Comparison of ENCODE assay signal across 11 cellular contexts in genomic region chr5:2039180-2039531, GRCh38.
DNase-seq lines count a peak whose midpoint lies in the region; ATAC-seq, FAIRE-seq and TF ChIP-seq lines count a peak whose summit lies in the region.
"Had no signal": no experiment of that assay in that cellular context is flagged by ENCODE, and none has a peak within 500 bp of the region (broad histone marks: within the 10 kb centered on the region; RNA-seq: fewer than 3 reads in every experiment).

No MANE protein-coding gene starts in this region.

- no peaks in the 10 kb centered on the region for H3K9me3 Mint-ChIP-seq in activated T-cell treated with anti-CD3 and anti-CD28 coated beads, Interleukin-2, amount 50 U/mL, for 72 hours
- H3K9me3 Mint-ChIP-seq in activated T-cell treated with anti-CD3 and anti-CD28 coated beads, Interleukin-2, amount 50 U/mL, for 4 hours: no peaks in the 10 kb centered on the region
- H3K9me3 Mint-ChIP-seq: activated naive CD8-positive, alpha-beta T cell treated with anti-CD3 and anti-CD28 coated beads, Interleukin-2, amount 50 U/mL, for 24 hours had no signal

- H3K9me3 ChIP-seq in esophagus squamous epithelium (no peaks in the 10 kb centered on the region), pancreas (no peaks in the 10 kb centered on the region), SK-N-SH (no peaks in the 10 kb centered on the region)
- H3K9me3 ChIP-seq: upper lobe of left lung had no signal

- TF ChIP-seq CTCF in esophagus squamous epithelium (IDR thresholded peaks at IDR 0.05) (no peak), pancreas (IDR thresholded peaks at IDR 0.05) (no peak), SK-N-SH (IDR thresholded peaks at IDR 0.05) (no peak)

- TF ChIP-seq RAD21 in SK-N-SH (IDR thresholded peaks at IDR 0.05; ENCODE audit: low read length): no peak

- no peak for TF ChIP-seq EP300 in SK-N-SH (IDR thresholded peaks at IDR 0.05; ENCODE audit: borderline replicate concordance in 1 of 2, low read depth in 1 of 2, low read length in 1 of 2)

- intact Hi-C loops in esophagus squamous epithelium (cut with DNase I) (no loop called here), pancreas (cut with DNase I) (no loop called here)

- no peaks in the 10 kb centered on the region for H4K20me1 ChIP-seq in SK-N-SH (ENCODE audit: insufficient read depth)

- H3K27ac ChIP-seq in esophagus squamous epithelium (peak overlapping the region; percentile 67 to 83 (median 74)), pancreas (no peak overlapping the region), SK-N-SH (ENCODE audit: low read depth in 2 of 2, low read length in 1 of 2) (no peak overlapping the region)
- H3K27ac ChIP-seq: upper lobe of left lung had no signal

- TF ChIP-seq POLR2A in esophagus squamous epithelium (IDR thresholded peaks at IDR 0.05): no peak

- no peaks in the 10 kb centered on the region for H3K79me2 ChIP-seq in SK-N-SH (ENCODE audit: insufficient read depth)

- H3K27me3 Mint-ChIP-seq in activated T-cell treated with anti-CD3 and anti-CD28 coated beads, Interleukin-2, amount 50 U/mL, for 72 hours (ENCODE audit: low read depth): peaks cover 42% of the 10 kb centered on the region
- peaks cover 43% of the 10 kb centered on the region for H3K27me3 Mint-ChIP-seq in activated T-cell treated with anti-CD3 and anti-CD28 coated beads, Interleukin-2, amount 50 U/mL, for 4 hours (ENCODE audit: low read depth)

- no peak overlapping the region for H3K4me2 ChIP-seq in SK-N-SH

- POLR2A ChIA-PET in SK-N-SH (lab: Yijun Ruan, JAX): no interaction called here

- H3F3A ChIP-seq in SK-N-SH (replicated peaks; ENCODE audit: insufficient read depth): no peaks in the 10 kb centered on the region

- H3K4me1 ChIP-seq in esophagus squamous epithelium: peaks cover 5 to 37% (median 14%) of the 10 kb centered on the region in 3 donors
- no peaks in the 10 kb centered on the region for H3K4me1 ChIP-seq in pancreas
- no peaks in the 10 kb centered on the region; a peak in 1 of 4 replicates for H3K4me1 ChIP-seq in SK-N-SH (ENCODE audit: control insufficient read depth in 1 of 2, insufficient read depth in 2 of 2, low read depth in 1 of 2, low read length in 1 of 2)

- H3K9me2 ChIP-seq in SK-N-SH: no peaks in the 10 kb centered on the region

- H3K4me1 Mint-ChIP-seq in activated T-cell treated with anti-CD3 and anti-CD28 coated beads, Interleukin-2, amount 50 U/mL, for 72 hours (ENCODE audit: low read depth): no peaks in the 10 kb centered on the region
- no peaks in the 10 kb centered on the region for H3K4me1 Mint-ChIP-seq in activated T-cell treated with anti-CD3 and anti-CD28 coated beads, Interleukin-2, amount 50 U/mL, for 4 hours (ENCODE audit: low read depth)
- H3K4me1 Mint-ChIP-seq: activated naive CD8-positive, alpha-beta T cell treated with anti-CD3 and anti-CD28 coated beads, Interleukin-2, amount 50 U/mL, for 24 hours had no signal

- CTCF ChIA-PET in SK-N-SH (lab: Yijun Ruan, JAX): interaction anchor here (0.6 to 2.8 kb wide), 3 partner anchors 14 to 370 kb away, joined by 3 to 13 read pairs (median 8); no protein-coding TSS in a partner anchor

- H3K36me3 Mint-ChIP-seq in activated T-cell treated with anti-CD3 and anti-CD28 coated beads, Interleukin-2, amount 50 U/mL, for 72 hours (ENCODE audit: insufficient read depth in 2 of 2): no peaks in the 10 kb centered on the region
- no peaks in the 10 kb centered on the region for H3K36me3 Mint-ChIP-seq in activated T-cell treated with anti-CD3 and anti-CD28 coated beads, Interleukin-2, amount 50 U/mL, for 4 hours (ENCODE audit: insufficient read depth)

- WGBS in esophagus squamous epithelium, 2 donors: 12 to 44% methylated on average over 7 to 8 of the region's 8 CpGs
- WGBS in pancreas, 2 donors: 27% methylated on average over 8 of the region's 8 CpGs
- WGBS in SK-N-SH (ENCODE audit: low lambda C conversion rate): 13% methylated on average over 4 of the region's 8 CpGs

- no peak overlapping the region for H3K9ac ChIP-seq in SK-N-SH

- H3K27ac Mint-ChIP-seq in activated T-cell treated with anti-CD3 and anti-CD28 coated beads, Interleukin-2, amount 50 U/mL, for 72 hours: no peak overlapping the region
- H3K27ac Mint-ChIP-seq: activated naive CD8-positive, alpha-beta T cell treated with anti-CD3 and anti-CD28 coated beads, Interleukin-2, amount 50 U/mL, for 24 hours had no signal

- DNase-seq in activated T-cell treated with anti-CD3 and anti-CD28 coated beads, Interleukin-2, amount 50 U/mL, for 72 hours: no peak
- DNase-seq in activated T-cell treated with anti-CD3 and anti-CD28 coated beads, Interleukin-2, amount 50 U/mL, for 4 hours: no peak
- DNase-seq in NCI-H2171 (lab: John Stamatoyannopoulos, UW) (peak; percentile 90), esophagus squamous epithelium (lab: John Stamatoyannopoulos, UW) (no peak), pancreas (no peak), SK-N-SH (no peak)
- DNase-seq: GOT3 had no signal

- no peaks in the 10 kb centered on the region for H3K36me3 ChIP-seq in esophagus squamous epithelium
- H3K36me3 ChIP-seq in pancreas: no peaks in the 10 kb centered on the region
- H3K36me3 ChIP-seq in SK-N-SH (replicated peaks in 1 of 2; ENCODE audit: control insufficient read depth in 1 of 2, insufficient read depth in 2 of 2, low read length in 1 of 2): no peaks in the 10 kb centered on the region
- H3K36me3 ChIP-seq: upper lobe of left lung had no signal

- H2AFZ ChIP-seq in SK-N-SH (ENCODE audit: low read depth): no peak overlapping the region

- no peak for FAIRE-seq in pancreas (lab: Jason Lieb, UNC)

- H3K4me3 ChIP-seq in esophagus squamous epithelium (peak overlapping the region in 1 of 4 donors; percentile 67), pancreas (no peak overlapping the region), SK-N-SH (ENCODE audit: low read depth in 2 of 2, low read length in 1 of 2) (no peak overlapping the region)

- H3K4me3 Mint-ChIP-seq in activated T-cell treated with anti-CD3 and anti-CD28 coated beads, Interleukin-2, amount 50 U/mL, for 72 hours: peak overlapping the region; percentile 45 to 50
- H3K4me3 Mint-ChIP-seq in activated T-cell treated with anti-CD3 and anti-CD28 coated beads, Interleukin-2, amount 50 U/mL, for 4 hours: no peak overlapping the region

- H3K27me3 ChIP-seq in esophagus squamous epithelium (peaks cover 0 to 9% (median 0%) of the 10 kb centered on the region in 4 donors), pancreas (no peaks in the 10 kb centered on the region), SK-N-SH (ENCODE audit: insufficient read depth) (peaks cover 48% of the 10 kb centered on the region; the same call in 1 of the 2 replicates)
- H3K27me3 ChIP-seq: upper lobe of left lung had no signal

- no peak for ATAC-seq in activated T-cell treated with anti-CD3 and anti-CD28 coated beads, Interleukin-2, amount 50 U/mL, for 72 hours (replicated peaks in 1 of 2)
- ATAC-seq in activated T-cell treated with anti-CD3 and anti-CD28 coated beads, Interleukin-2, amount 50 U/mL, for 4 hours: no peak
- peak in 3 of 4 donors; percentile 7 to 44 (median 8) for ATAC-seq in pancreas
- ATAC-seq in GM18502 (IDR thresholded peaks at IDR 0.05; ENCODE audit: poor library complexity, unreplicated experiment): no peak
- no peak for ATAC-seq in GM21825 (IDR thresholded peaks at IDR 0.05; ENCODE audit: unreplicated experiment)

TF ChIP-seq in SK-N-SH, 30 proteins besides CTCF, POLR2A, EP300 and RAD21 (continues in another document):
- no peak for TF ChIP-seq GATA2 (CRISPR knock-in tag; IDR thresholded peaks at IDR 0.05)
- no peak for TF ChIP-seq TEAD4 (IDR thresholded peaks at IDR 0.05; ENCODE audit: borderline replicate concordance, insufficient read depth)
- TF ChIP-seq POLR2AphosphoS5 (IDR thresholded peaks at IDR 0.05; ENCODE audit: low read depth, low read length): no peak
- TF ChIP-seq ZBTB33 (IDR thresholded peaks at IDR 0.05; ENCODE audit: borderline replicate concordance, low read depth): no peak
- TF ChIP-seq EZH2phosphoT487 (IDR thresholded peaks at IDR 0.05; ENCODE audit: borderline replicate concordance, low read depth): no peak
- TF ChIP-seq YY1 (IDR thresholded peaks at IDR 0.05; ENCODE audit: low read depth): no peak
- TF ChIP-seq MAX (IDR thresholded peaks at IDR 0.05; ENCODE audit: low read depth): no peak
- no peak for TF ChIP-seq FOSL2 (IDR thresholded peaks at IDR 0.05; ENCODE audit: borderline replicate concordance, low read depth)
- TF ChIP-seq MXI1 (IDR thresholded peaks at IDR 0.05; ENCODE audit: low read depth, low read length): no peak
- no peak for TF ChIP-seq USF2 (IDR thresholded peaks at IDR 0.05; ENCODE audit: borderline replicate concordance, low read depth, low read length)
- TF ChIP-seq NRF1 (IDR thresholded peaks at IDR 0.05; ENCODE audit: low read depth, low read length): no peak
- TF ChIP-seq MEF2A (IDR thresholded peaks at IDR 0.05; ENCODE audit: borderline replicate concordance, low read depth): no peak
- no peak for TF ChIP-seq SMC3 (IDR thresholded peaks at IDR 0.05; ENCODE audit: low read depth, low read length)

Comparison
In these comparisons a context has a peak if more than half of its experiments do, and no peak if none do; other contexts are left out.
1. ATAC-seq: peak in pancreas (3 of 4); none in activated T-cell treated with anti-CD3 and anti-CD28 coated beads, Interleukin-2, amount 50 U/mL, for 72 hours (0 of 2), activated T-cell treated with anti-CD3 and anti-CD28 coated beads, Interleukin-2, amount 50 U/mL, for 4 hours (0 of 2), GM18502 (single experiment) and GM21825 (single experiment).
2. H3K27ac ChIP-seq: peak in esophagus squamous epithelium (4 of 4); none in pancreas (0 of 4) and SK-N-SH (0 of 2).